ENCODE assay signal across 21 cellular contexts in the genomic region with DNA sequence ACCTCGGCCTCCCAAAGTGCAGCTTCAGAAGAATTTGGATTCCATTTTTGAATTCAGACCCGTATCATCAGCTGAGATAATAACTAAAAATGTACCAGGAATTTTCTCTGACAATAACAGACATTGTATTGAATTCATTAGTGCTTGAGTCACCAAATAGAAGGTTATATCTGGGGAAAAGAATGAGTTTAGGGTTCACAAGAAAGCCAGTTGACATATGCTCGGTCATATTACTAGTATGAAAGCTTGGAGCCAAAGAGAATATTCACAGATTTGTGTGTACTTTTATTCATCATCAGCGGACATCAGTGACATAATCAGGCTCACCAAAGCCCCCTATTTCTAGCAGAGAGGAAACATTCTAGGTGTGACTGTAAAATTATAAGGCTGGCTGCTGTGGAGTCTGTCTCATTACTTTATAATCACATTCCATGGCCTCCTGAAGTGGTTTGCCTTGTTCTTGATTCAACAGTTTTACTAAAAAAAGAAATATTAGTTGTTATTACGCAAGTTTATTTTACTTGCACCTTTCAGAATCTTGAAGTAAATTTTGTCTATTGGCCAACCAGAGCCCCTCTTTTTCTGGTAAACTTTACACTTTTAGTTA. TPM values are rescaled to one million over a fixed set of nuclear protein-coding genes. Genes with fewer than 3 reads are reported as not detected.
DNase-seq lines count a peak whose midpoint lies in the region; ATAC-seq lines count a peak whose summit lies in the region.
"Had no signal": no experiment of that assay in that cellular context is flagged by ENCODE, and none has a peak within 500 bp of the region (broad histone marks: within the 10 kb centered on the region; RNA-seq: fewer than 3 reads in every experiment).

No MANE protein-coding gene starts in this region.

- intact Hi-C loops in activated CD4-positive, alpha-beta memory T cell treated with anti-CD3 and anti-CD28 coated beads for 36 hours (cut with micrococcal nuclease), result no loop called here

- peak; percentile 48 for DNase-seq in ELR (ENCODE audit: low read depth)
- peak; percentile 14 for DNase-seq in adipocyte (ENCODE audit: low read depth)
- peak; percentile 81 for DNase-seq in iris pigment epithelial cell (ENCODE audit: low read depth)
- DNase-seq in NCI-H187 (lab: John Stamatoyannopoulos, UW), result no peak
- no peak for DNase-seq in activated CD4-positive, alpha-beta memory T cell treated with anti-CD3 and anti-CD28 coated beads for 36 hours
- DNase-seq: Calu3; CD8-positive, alpha-beta memory T cell; DMS153; H7; Kasumi-1; NCI-H1048; NCI-H1417 treated with DMSO at 0.1 percent for 48 hours; NCI-H187 treated with DMSO at 0.1 percent for 48 hours; NCI-H2107; NCI-H446 treated with DMSO at 0.1 percent for 48 hours; NCI-H526 treated with DMSO at 0.1 percent for 48 hours; OCI-M1 had no signal

- no peaks in the 10 kb centered on the region for H3K36me3 ChIP-seq in adipocyte (ENCODE audit: control insufficient read depth, insufficient read depth, low read length, severe bottlenecking)
- H3K36me3 ChIP-seq: SJSA1 had no signal

- no peak overlapping the region for H3K9ac ChIP-seq in adipocyte (ENCODE audit: low read length)

- no peak overlapping the region for H3K27ac Mint-ChIP-seq in activated CD4-positive, alpha-beta memory T cell treated with anti-CD3 and anti-CD28 coated beads for 36 hours
- H3K27ac Mint-ChIP-seq: CD8-positive, alpha-beta memory T cell had no signal

- H3K9me3 Mint-ChIP-seq in activated CD4-positive, alpha-beta memory T cell treated with anti-CD3 and anti-CD28 coated beads for 36 hours, result no peaks in the 10 kb centered on the region
- H3K9me3 Mint-ChIP-seq: CD8-positive, alpha-beta memory T cell had no signal

- no peak overlapping the region for H3K4me3 ChIP-seq in adipocyte (ENCODE audit: low read length)
- H3K4me3 ChIP-seq: SJSA1 had no signal

- H3K27me3 Mint-ChIP-seq in activated CD4-positive, alpha-beta memory T cell treated with anti-CD3 and anti-CD28 coated beads for 36 hours, result peaks cover 13% of the 10 kb centered on the region

- H3K9me3 ChIP-seq in adipocyte (ENCODE audit: control insufficient read depth, low read length), result no peaks in the 10 kb centered on the region
- H3K9me3 ChIP-seq: SJSA1 had no signal

- no peaks in the 10 kb centered on the region for H3K27me3 ChIP-seq in adipocyte (replicated peaks; ENCODE audit: control insufficient read depth, insufficient read depth, low read length)
- H3K27me3 ChIP-seq: SJSA1 had no signal

- no peaks in the 10 kb centered on the region for H3K4me1 ChIP-seq in adipocyte (ENCODE audit: control insufficient read depth, insufficient read depth, low read length)

- no peaks in the 10 kb centered on the region for H3K4me1 Mint-ChIP-seq in activated CD4-positive, alpha-beta memory T cell treated with anti-CD3 and anti-CD28 coated beads for 36 hours (ENCODE audit: low read depth)
- H3K4me1 Mint-ChIP-seq: CD8-positive, alpha-beta memory T cell had no signal

- POLR2A ChIA-PET in activated CD4-positive, alpha-beta memory T cell treated with anti-CD3 and anti-CD28 coated beads for 36 hours (lab: Charles Lee), result no interaction called here

- ATAC-seq in HG03025 (IDR thresholded peaks at IDR 0.05; ENCODE audit: low FRiP score, unreplicated experiment), result no peak
- no peak for ATAC-seq in HG03520 (IDR thresholded peaks at IDR 0.05; ENCODE audit: unreplicated experiment)
- ATAC-seq: Right ventricle myocardium inferior had no signal

- CTCF ChIA-PET in activated CD4-positive, alpha-beta memory T cell treated with anti-CD3 and anti-CD28 coated beads for 36 hours (lab: Charles Lee), result no interaction called here

- no peak overlapping the region for H3K4me3 Mint-ChIP-seq in activated CD4-positive, alpha-beta memory T cell treated with anti-CD3 and anti-CD28 coated beads for 36 hours
- H3K4me3 Mint-ChIP-seq: CD8-positive, alpha-beta memory T cell had no signal

- H3K36me3 Mint-ChIP-seq in activated CD4-positive, alpha-beta memory T cell treated with anti-CD3 and anti-CD28 coated beads for 36 hours, result no peaks in the 10 kb centered on the region
- H3K36me3 Mint-ChIP-seq: CD8-positive, alpha-beta memory T cell had no signal

RNA-seq across cellular contexts. Expression of gene DCTD, which starts 14.6 kb away (rescaled TPM):
- total RNA-seq in activated CD4-positive, alpha-beta memory T cell treated with anti-CD3 and anti-CD28 coated beads for 36 hours, result 100 to 1,000 TPM; 115 to 117 TPM

Comparison
In these comparisons a context has a peak if more than half of its experiments do, and no peak if none do; other contexts are left out.
1. DNase-seq: peak in ELR (single experiment), adipocyte (single experiment) and iris pigment epithelial cell (single experiment); none in NCI-H187 (0 of 2) and activated CD4-positive, alpha-beta memory T cell treated with anti-CD3 and anti-CD28 coated beads for 36 hours (single experiment).